In genomic region chr2:11411768-11412448, GRCh38 we compare ENCODE assay signal across 8 cellular contexts. TPM values are rescaled to one million over a fixed set of nuclear protein-coding genes. Genes with fewer than 3 reads are reported as not detected.
DNase-seq lines count a peak whose midpoint lies in the region; ATAC-seq and TF ChIP-seq lines count a peak whose summit lies in the region.

No MANE protein-coding gene starts in this region.

- no peak overlapping the region for H3K27ac ChIP-seq in HEK293 (ENCODE audit: extremely low read depth, low read depth, low read length)
- no peak overlapping the region for H3K27ac ChIP-seq in RWPE2 (ENCODE audit: poor library complexity, severe bottlenecking)

- no peak overlapping the region for H3K4me3 ChIP-seq in BJ (ENCODE audit: low read depth, low read length)
- no peak overlapping the region for H3K4me3 ChIP-seq in HEK293 (ENCODE audit: low read depth, low read length)
- peak overlapping the region; percentile 9 for H3K4me3 ChIP-seq in RWPE2 (ENCODE audit: severe bottlenecking)

- no peak for DNase-seq in BJ (ENCODE audit: low read depth)
- no peak for DNase-seq in RWPE2 (ENCODE audit: low spot score)
- DNase-seq in fibroblast of gingiva (ENCODE audit: low read depth): peak; percentile 37
- DNase-seq in osteocyte (ENCODE audit: extremely low spot score, unreplicated experiment): no peak
- no peak for DNase-seq in NCI-H187 (lab: John Stamatoyannopoulos, UW)
- DNase-seq in activated CD4-positive, alpha-beta T cell treated with anti-CD3 and anti-CD28 coated beads, Interleukin-2, amount 10 ng/mL, durations not matched to agents 24 days and 14 days: no peak

- CTCF ChIA-PET in BJ (lab: Yijun Ruan, JAX) (interaction anchor here (0.6 to 7.5 kb wide), 32 partner anchors 10 to 1406 kb away, joined by 3 to 69 read pairs (median 4); a partner anchor contains a TSS), HEK293 (lab: Yijun Ruan, JAX) (interaction anchor here (0.6 to 7.9 kb wide), 28 partner anchors 9 to 543 kb away, joined by 3 to 97 read pairs (median 3); a partner anchor contains a TSS)

- ATAC-seq in RWPE2 (ENCODE audit: low read depth): no peak
- ATAC-seq in GM19463 (IDR thresholded peaks at IDR 0.05; ENCODE audit: unreplicated experiment): no peak

- H3K4me1 Mint-ChIP-seq in osteocyte (ENCODE audit: unreplicated experiment): peaks cover 24% of the 10 kb centered on the region
- no peaks in the 10 kb centered on the region for H3K4me1 Mint-ChIP-seq in activated CD4-positive, alpha-beta T cell treated with anti-CD3 and anti-CD28 coated beads, Interleukin-2, amount 10 ng/mL, durations not matched to agents 24 days and 14 days

- H3K27ac Mint-ChIP-seq in osteocyte (ENCODE audit: unreplicated experiment): no peak overlapping the region
- no peak overlapping the region for H3K27ac Mint-ChIP-seq in activated CD4-positive, alpha-beta T cell treated with anti-CD3 and anti-CD28 coated beads, Interleukin-2, amount 10 ng/mL, durations not matched to agents 24 days and 14 days

- H3K4me3 Mint-ChIP-seq in osteocyte (ENCODE audit: unreplicated experiment): no peak overlapping the region
- H3K4me3 Mint-ChIP-seq in activated CD4-positive, alpha-beta T cell treated with anti-CD3 and anti-CD28 coated beads, Interleukin-2, amount 10 ng/mL, durations not matched to agents 24 days and 14 days: no peak overlapping the region

- H3K27me3 Mint-ChIP-seq in osteocyte (ENCODE audit: unreplicated experiment): no peaks in the 10 kb centered on the region
- H3K27me3 Mint-ChIP-seq in activated CD4-positive, alpha-beta T cell treated with anti-CD3 and anti-CD28 coated beads, Interleukin-2, amount 10 ng/mL, durations not matched to agents 24 days and 14 days: peaks cover 6% of the 10 kb centered on the region

- peaks cover 3% of the 10 kb centered on the region for H3K9me3 Mint-ChIP-seq in osteocyte (ENCODE audit: unreplicated experiment)
- no peaks in the 10 kb centered on the region for H3K9me3 Mint-ChIP-seq in activated CD4-positive, alpha-beta T cell treated with anti-CD3 and anti-CD28 coated beads, Interleukin-2, amount 10 ng/mL, durations not matched to agents 24 days and 14 days

- no peaks in the 10 kb centered on the region; the same call in 1 of the 2 replicates for H3K27me3 ChIP-seq in BJ (ENCODE audit: control insufficient read depth, insufficient read depth, low read length)
- no peaks in the 10 kb centered on the region for H3K27me3 ChIP-seq in RWPE2 (ENCODE audit: insufficient read depth, poor library complexity, severe bottlenecking)

- H3K4me1 ChIP-seq in HEK293 (ENCODE audit: control insufficient read depth, insufficient read depth, low read length): no peaks in the 10 kb centered on the region
- H3K4me1 ChIP-seq in RWPE2 (ENCODE audit: insufficient read depth, poor library complexity, severe bottlenecking): no peaks in the 10 kb centered on the region

- no peaks in the 10 kb centered on the region for H3K9me3 ChIP-seq in HEK293 (ENCODE audit: control insufficient read depth, insufficient read depth, low read depth, low read length)
- no peaks in the 10 kb centered on the region for H3K9me3 ChIP-seq in RWPE2 (ENCODE audit: severe bottlenecking)

- POLR2A ChIA-PET in BJ (lab: Charles Lee): no interaction called here
- POLR2A ChIA-PET in HEK293 (lab: Yijun Ruan, JAX): no interaction called here

- H3K36me3 Mint-ChIP-seq in osteocyte (ENCODE audit: unreplicated experiment): no peaks in the 10 kb centered on the region
- no peaks in the 10 kb centered on the region for H3K36me3 Mint-ChIP-seq in activated CD4-positive, alpha-beta T cell treated with anti-CD3 and anti-CD28 coated beads, Interleukin-2, amount 10 ng/mL, durations not matched to agents 24 days and 14 days (ENCODE audit: low read depth)

- H3K36me3 ChIP-seq in BJ (ENCODE audit: control insufficient read depth, insufficient read depth, low read length) (no peaks in the 10 kb centered on the region), HEK293 (ENCODE audit: control insufficient read depth in 2 of 2, insufficient read depth in 1 of 2, low read length in 2 of 2) (no peaks in the 10 kb centered on the region), RWPE2 (ENCODE audit: low read depth) (no peaks in the 10 kb centered on the region)

- intact Hi-C loops in activated CD4-positive, alpha-beta T cell treated with anti-CD3 and anti-CD28 coated beads, Interleukin-2, amount 10 ng/mL, durations not matched to agents 24 days and 14 days (cut with micrococcal nuclease): loop anchor here (10.0 kb wide), 1 partner anchor 277 kb away; a partner anchor contains a TSS

- TF ChIP-seq CTCF in BJ (IDR thresholded peaks at IDR 0.05; ENCODE audit: insufficient read depth, low read depth, low read length) (peak; percentile 84), HEK293 (tag by site-specific recombination; IDR thresholded peaks at IDR 0.05) (peak; percentile 31; the same call in 1 of the 2 replicates), RWPE2 (IDR thresholded peaks at IDR 0.05; ENCODE audit: poor library complexity, severe bottlenecking) (peak; percentile 83), osteocyte (IDR thresholded peaks at IDR 0.05) (peak; percentile 87)

TF ChIP-seq in HEK293, 187 proteins besides CTCF, POLR2A, EP300 and RAD21:
- TF ChIP-seq IKZF3 (tag by site-specific recombination; IDR thresholded peaks at IDR 0.05) (0 out of 2 replicates have a peak, but pooled peaks have one; percentile 8), ZBTB26 (tag by site-specific recombination; optimal IDR thresholded peaks at IDR 0.05) (no peak), ZBTB11 (tag by site-specific recombination; conservative IDR thresholded peaks at IDR 0.05; ENCODE audit: low read depth) (0 out of 2 replicates have a peak, but pooled peaks have one; percentile 23), ZBTB17 (tag by site-specific recombination; IDR thresholded peaks at IDR 0.05) (peak; percentile 39; the same call in 1 of the 2 replicates), GLI2 (tag by site-specific recombination; IDR thresholded peaks at IDR 0.05; ENCODE audit: borderline replicate concordance, low read depth) (no peak), ZNF654 (tag by site-specific recombination; IDR thresholded peaks at IDR 0.05; ENCODE audit: low read depth) (peak; percentile 59), ZNF335 (tag by site-specific recombination; conservative IDR thresholded peaks at IDR 0.05) (peak; percentile 33)
TF ChIP-seq in HEK293: peak in this region for 5.

RNA-seq across cellular contexts. Expression of gene E2F6, which starts 54.1 kb away (rescaled TPM):
- polyA plus RNA-seq in BJ (2011; rRNA removed): 4.9 and 7.9 TPM in 2 replicates
- 2.6 and 3.4 TPM in 2 replicates for polyA minus RNA-seq in BJ (2011; rRNA and poly(A)+ RNA removed)
- total RNA-seq in osteocyte: 14.8 and 16.9 TPM in 2 replicates
- total RNA-seq in activated CD4-positive, alpha-beta T cell treated with anti-CD3 and anti-CD28 coated beads, Interleukin-2, amount 10 ng/mL, durations not matched to agents 24 days and 14 days: 20.3 and 22.9 TPM in 2 replicates

Comparison
In these comparisons a context has a peak if more than half of its experiments do, and no peak if none do; other contexts are left out.
1. CTCF ChIP-seq: peak in every context shown above with its lines; median percentile 87 in osteocyte; 84 in BJ; 83 in RWPE2; 31 in HEK293.